1 cellular context compared by ENCODE assay signal in genomic region chr11:57762235-57762866, GRCh38.
A peak's percentile ranks its signal among the peaks of the same experiment; 100 is the strongest.
TF ChIP-seq lines count a peak whose summit lies in the region.

No MANE protein-coding gene starts in this region.

TF ChIP-seq in K562, 482 proteins besides CTCF, POLR2A, EP300 and RAD21:
- TF ChIP-seq ZNF263 (CRISPR knock-in tag; IDR thresholded peaks at IDR 0.05; ENCODE audit: borderline replicate concordance): no peak
- peak; percentile 9 to 34; a peak in 3 of 4 replicates for TF ChIP-seq MLLT1 (IDR thresholded peaks at IDR 0.05)
- TF ChIP-seq RBFOX2 (IDR thresholded peaks at IDR 0.05; ENCODE audit: low read depth, low read length): peak; percentile 56
- 0 out of 4 replicates have a peak, but pooled peaks of 1 of the 2 experiments have one; percentile 9 for TF ChIP-seq FOXK2 (conservative IDR thresholded peaks at IDR 0.05 in 1 of 2, IDR thresholded peaks at IDR 0.05 in 1 of 2; ENCODE audit: low read depth in 2 of 2)
- no peak for TF ChIP-seq ZNF76 (CRISPR knock-in tag; IDR thresholded peaks at IDR 0.05; ENCODE audit: borderline replicate concordance)
- TF ChIP-seq CBFA2T2 (conservative IDR thresholded peaks at IDR 0.05): 0 out of 2 replicates have a peak, but pooled peaks have one; percentile 6
- TF ChIP-seq BACH1 (tag; IDR thresholded peaks at IDR 0.05): 0 out of 2 replicates have a peak, but pooled peaks have one; percentile 42
